ENCODE assay signal across 23 cellular contexts in the genomic region with DNA sequence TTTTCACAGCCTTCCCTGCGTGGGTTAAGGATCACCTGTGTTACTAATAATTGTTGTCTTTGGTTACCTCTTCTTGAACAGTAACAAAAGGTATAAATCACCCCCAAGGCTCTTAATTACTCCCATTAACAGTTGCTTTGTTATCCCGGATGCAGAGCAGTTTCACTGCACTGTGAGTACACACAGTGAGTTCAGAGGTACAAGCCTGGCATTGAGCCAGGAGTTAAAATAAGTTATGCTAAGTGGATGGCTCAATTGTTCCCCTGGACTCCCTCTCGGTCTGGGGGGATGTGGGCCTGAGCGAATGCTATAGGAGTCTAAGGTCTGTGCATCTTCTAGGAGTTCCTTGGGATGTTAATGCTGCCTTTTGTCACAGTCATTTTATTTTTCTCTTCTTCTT.
DNase-seq lines count a peak whose midpoint lies in the region; ATAC-seq and TF ChIP-seq lines count a peak whose summit lies in the region.
"Had no signal": no experiment of that assay in that cellular context is flagged by ENCODE, and none has a peak within 500 bp of the region (broad histone marks: within the 10 kb centered on the region; RNA-seq: fewer than 3 reads in every experiment).

No MANE protein-coding gene starts in this region.

- H3K27me3 ChIP-seq in H9 (ENCODE audit: insufficient read depth, low read length) (no peaks in the 10 kb centered on the region), dorsolateral prefrontal cortex (no peaks in the 10 kb centered on the region)
- H3K27me3 ChIP-seq: breast epithelium, SJCRH30 had no signal

- H3K9me3 ChIP-seq in H9 (ENCODE audit: control insufficient read depth, low read depth, low read length), result no peaks in the 10 kb centered on the region
- H3K9me3 ChIP-seq: breast epithelium, SJCRH30 had no signal

- no peak overlapping the region for H4K8ac ChIP-seq in H9 (replicated peaks; ENCODE audit: insufficient read length, low read depth, low read length)

- no peak overlapping the region for H3K23ac ChIP-seq in H9 (ENCODE audit: insufficient read length, low read depth, low read length)

- H3K27me3 Mint-ChIP-seq in H9 (ENCODE audit: low read depth), result peaks cover 2% of the 10 kb centered on the region; the same call in 1 of the 2 replicates
- H3K27me3 Mint-ChIP-seq: CD4-positive, CD25-positive, alpha-beta regulatory T cell had no signal

- no peak for ATAC-seq in GM21390 (IDR thresholded peaks at IDR 0.05; ENCODE audit: unreplicated experiment)
- ATAC-seq: stimulated activated naive B cell treated with anti-CD40 and anti-IgM and Interleukin-4, amounts not matched to agents 10 μg/mL and 1 μg/mL and 100 μg/mL, for 72 hours had no signal

- no peak overlapping the region for H3K4me3 ChIP-seq in dorsolateral prefrontal cortex
- H3K4me3 ChIP-seq: breast epithelium, PC-9, SJCRH30 had no signal

- no peaks in the 10 kb centered on the region for H4K20me1 ChIP-seq in H9 (ENCODE audit: control insufficient read depth, insufficient read depth, insufficient read length)

- TF ChIP-seq CTCF in H9 (conservative IDR thresholded peaks at IDR 0.05) (no peak), dorsolateral prefrontal cortex (IDR thresholded peaks at IDR 0.05 in 54 of 56, conservative IDR thresholded peaks at IDR 0.05 in 2 of 56; ENCODE audit: low read depth in 1 of 56, partially characterized antibody in 56 of 56) (no peak)

- no peak overlapping the region for H3K18ac ChIP-seq in H9 (ENCODE audit: insufficient read length, low read depth, low read length)

- H2AK5ac ChIP-seq in H9 (ENCODE audit: insufficient read length, low read length), result no peak overlapping the region

- H3T11ph ChIP-seq in H9 (ENCODE audit: low read length), result no peak overlapping the region

- no peak overlapping the region for H4K91ac ChIP-seq in H9 (ENCODE audit: insufficient read length, low read depth, low read length)

- H3K27ac ChIP-seq in H9 (ENCODE audit: insufficient read length, low read depth, low read length) (no peak overlapping the region), dorsolateral prefrontal cortex (no peak overlapping the region)
- H3K27ac ChIP-seq: breast epithelium, PC-9, SJCRH30, WERI-Rb-1 had no signal

- peaks cover 13 to 19% of the 10 kb centered on the region in 2 experiments for H3K4me1 Mint-ChIP-seq in H9
- H3K4me1 Mint-ChIP-seq: CD4-positive, CD25-positive, alpha-beta regulatory T cell; stimulated activated naive B cell treated with anti-CD40 and anti-IgM and Interleukin-4, amounts not matched to agents 10 μg/mL and 1 μg/mL and 100 μg/mL, for 72 hours had no signal

- intact Hi-C loops in dorsolateral prefrontal cortex (cut with DNase I), result no loop called here

- no peak overlapping the region for H3K14ac ChIP-seq in H9 (ENCODE audit: insufficient read depth, low read length)

- no peak overlapping the region for H2BK20ac ChIP-seq in H9 (ENCODE audit: low read depth, low read length, poor library complexity, severe bottlenecking)

- no peak overlapping the region for H2BK120ac ChIP-seq in H9 (ENCODE audit: low read depth, low read length, poor library complexity, severe bottlenecking)

- H2BK12ac ChIP-seq in H9 (ENCODE audit: insufficient read length, low read depth, low read length), result no peak overlapping the region

- no peak overlapping the region for H3K4me3 Mint-ChIP-seq in H9
- H3K4me3 Mint-ChIP-seq: CD4-positive, CD25-positive, alpha-beta regulatory T cell; dendritic cell treated with granulocyte-macrophage colony-stimulating factor and Interleukin-4, amounts not matched to agents 40 ng/mL and 50 ng/mL, for 4 days; stimulated activated naive B cell treated with anti-CD40 and anti-IgM and Interleukin-4, amounts not matched to agents 10 μg/mL and 1 μg/mL and 100 μg/mL, for 72 hours; T-helper 1 cell treated with Interleukin-12 subunit alpha and Interleukin-12 subunit beta and Interleukin-4 antibody, amounts not matched to agents 30 μg/mL and 1 μg/mL, for 36 hours had no signal

- no peak overlapping the region for H4K5ac ChIP-seq in H9 (ENCODE audit: insufficient read length, low read depth, low read length)

- H3K79me2 ChIP-seq in H9 (ENCODE audit: insufficient read depth, low read length), result no peaks in the 10 kb centered on the region

- no peak overlapping the region for H2BK15ac ChIP-seq in H9 (ENCODE audit: low read depth, low read length)

- no peaks in the 10 kb centered on the region for H3K23me2 ChIP-seq in H9 (ENCODE audit: insufficient read length, low read depth, low read length, poor library complexity, severe bottlenecking)

- no peak overlapping the region for H2BK5ac ChIP-seq in H9 (ENCODE audit: insufficient read length, low read length)

- H3K4me2 ChIP-seq in H9 (ENCODE audit: insufficient read depth, insufficient read length, low read length), result no peak overlapping the region
- H3K4me2 ChIP-seq: PC-9 had no signal

- no peak overlapping the region for H3K9ac ChIP-seq in H9 (ENCODE audit: extremely low read depth, insufficient read length, low read length)

- H3K27ac Mint-ChIP-seq in H9, result peak overlapping the region in 2 of 3 experiments; percentile 13 to 27; a peak in 2 of 7 replicates
- H3K27ac Mint-ChIP-seq: CD4-positive, CD25-positive, alpha-beta regulatory T cell; dendritic cell treated with granulocyte-macrophage colony-stimulating factor and Interleukin-4, amounts not matched to agents 40 ng/mL and 50 ng/mL, for 4 days; stimulated activated naive B cell treated with anti-CD40 and anti-IgM and Interleukin-4, amounts not matched to agents 10 μg/mL and 1 μg/mL and 100 μg/mL, for 72 hours; T-helper 1 cell treated with Interleukin-12 subunit alpha and Interleukin-12 subunit beta and Interleukin-4 antibody, amounts not matched to agents 30 μg/mL and 1 μg/mL, for 36 hours had no signal

- H3K56ac ChIP-seq in H9 (ENCODE audit: insufficient read length, low read depth, low read length), result no peak overlapping the region

- no peak overlapping the region for H2AFZ ChIP-seq in H9 (ENCODE audit: low read length)
- H2AFZ ChIP-seq: PC-9 had no signal

- peaks cover 0 to 7% (median 3%) of the 10 kb centered on the region in 3 experiments; a peak in 3 of 7 replicates for H3K36me3 Mint-ChIP-seq in H9 (ENCODE audit: insufficient read depth in 1 of 3, low read depth in 3 of 3)
- H3K36me3 Mint-ChIP-seq: CD4-positive, CD25-positive, alpha-beta regulatory T cell; stimulated activated naive B cell treated with anti-CD40 and anti-IgM and Interleukin-4, amounts not matched to agents 10 μg/mL and 1 μg/mL and 100 μg/mL, for 72 hours had no signal

- DNase-seq in H9 (no peak), NCI-H1436 (lab: John Stamatoyannopoulos, UW) (peak; percentile 85), NCI-H510A (lab: John Stamatoyannopoulos, UW) (peak; percentile 57), left kidney (ENCODE audit: low read depth, low spot score) (peak; percentile 40), dorsolateral prefrontal cortex (no peak)
- no peak for DNase-seq in stimulated activated naive CD4-positive, alpha-beta T cell treated with Interleukin-2 at 50 U/mL for 16 hours (lab: John Stamatoyannopoulos, UW)
- DNase-seq: activated CD4-positive, alpha-beta T cell treated with anti-CD3 and anti-CD28 coated beads, Interleukin-2, amount 50 U/mL, for 4 hours; activated gamma-delta T cell; CD4-positive, CD25-positive, alpha-beta regulatory T cell; GF-D8; Kasumi-1; NCI-H1092 treated with DMSO at 0.1 percent for 48 hours; NCI-H524 treated with DMSO at 0.1 percent for 48 hours; PC-9; posterior cingulate gyrus; stimulated activated CD4-positive, alpha-beta T cell treated with anti-CD3 and anti-CD28 coated beads, Interleukin-2, amount 100 ng/mL, for 24 hours; stimulated activated naive B cell treated with anti-CD40 and anti-IgM and Interleukin-4, amounts not matched to agents 10 μg/mL and 1 μg/mL and 100 μg/mL, for 72 hours; WERI-Rb-1 had no signal

- H3K9me3 Mint-ChIP-seq in H9, result peaks cover 5 to 6% of the 10 kb centered on the region in 2 experiments; a peak in 4 of 5 replicates
- H3K9me3 Mint-ChIP-seq: dendritic cell treated with granulocyte-macrophage colony-stimulating factor and Interleukin-4, amounts not matched to agents 40 ng/mL and 50 ng/mL, for 4 days; stimulated activated naive B cell treated with anti-CD40 and anti-IgM and Interleukin-4, amounts not matched to agents 10 μg/mL and 1 μg/mL and 100 μg/mL, for 72 hours; T-helper 1 cell treated with Interleukin-12 subunit alpha and Interleukin-12 subunit beta and Interleukin-4 antibody, amounts not matched to agents 30 μg/mL and 1 μg/mL, for 36 hours had no signal

- WGBS in H9 (ENCODE audit: extremely low coverage, insufficient read length, low lambda C conversion rate), result no CpG with 5 or more reads among the region's 4 CpGs

- H3K79me1 ChIP-seq in H9 (ENCODE audit: insufficient read depth, low read depth, low read length, poor library complexity, severe bottlenecking), result no peaks in the 10 kb centered on the region

- no peaks in the 10 kb centered on the region for H3K4me1 ChIP-seq in H9 (ENCODE audit: insufficient read depth, low read length)
- H3K4me1 ChIP-seq: breast epithelium, SJCRH30 had no signal

- H3K4ac ChIP-seq in H9 (ENCODE audit: low read depth, low read length), result no peak overlapping the region

Comparison
In these comparisons a context has a peak if more than half of its experiments do, and no peak if none do; other contexts are left out.
1. DNase-seq: peak in NCI-H1436 (single experiment), NCI-H510A (single experiment) and left kidney (single experiment); none in H9 (single experiment), dorsolateral prefrontal cortex (0 of 10) and stimulated activated naive CD4-positive, alpha-beta T cell treated with Interleukin-2 at 50 U/mL for 16 hours (single experiment).